In genomic region chr5:1498623-1499416, GRCh38 we compare ENCODE assay signal across 13 cellular contexts. TPM values are rescaled to one million over a fixed set of nuclear protein-coding genes. Genes with fewer than 3 reads are reported as not detected.
DNase-seq lines count a peak whose midpoint lies in the region; ATAC-seq and TF ChIP-seq lines count a peak whose summit lies in the region.
"Had no signal": no experiment of that assay in that cellular context is flagged by ENCODE, and none has a peak within 500 bp of the region (broad histone marks: within the 10 kb centered on the region; RNA-seq: fewer than 3 reads in every experiment).

No MANE protein-coding gene starts in this region.

- no peak for TF ChIP-seq CTCF in mesothelial cell of epicardium (IDR thresholded peaks at IDR 0.05; ENCODE audit: unreplicated experiment)
- TF ChIP-seq CTCF in type B pancreatic cell (conservative IDR thresholded peaks at IDR 0.05): no peak

- H3K4me1 Mint-ChIP-seq in memory B cell (peaks cover 70% of the 10 kb centered on the region), mesothelial cell of epicardium (peaks cover 5% of the 10 kb centered on the region), type B pancreatic cell (ENCODE audit: unreplicated experiment) (peaks cover 18% of the 10 kb centered on the region)
- peaks cover 22% of the 10 kb centered on the region for H3K4me1 Mint-ChIP-seq in activated CD4-positive, alpha-beta T cell treated with anti-CD3 and anti-CD28 coated beads, Interleukin-2, amount 10 ng/mL, durations not matched to agents 24 days and 14 days

- peak overlapping the region; percentile 6 for H3K4me3 Mint-ChIP-seq in memory B cell
- H3K4me3 Mint-ChIP-seq in mesothelial cell of epicardium: no peak overlapping the region
- H3K4me3 Mint-ChIP-seq in activated CD4-positive, alpha-beta T cell treated with anti-CD3 and anti-CD28 coated beads, Interleukin-2, amount 10 ng/mL, durations not matched to agents 24 days and 14 days: no peak overlapping the region
- H3K4me3 Mint-ChIP-seq in type B pancreatic cell: no peak overlapping the region
- H3K4me3 Mint-ChIP-seq: activated CD8-positive, alpha-beta T cell treated with anti-CD3 and anti-CD28 coated beads for 36 hours; neural crest cell had no signal

- H3K36me3 Mint-ChIP-seq in memory B cell: peaks cover 4% of the 10 kb centered on the region
- peaks cover 2% of the 10 kb centered on the region for H3K36me3 Mint-ChIP-seq in mesothelial cell of epicardium
- peaks cover 24% of the 10 kb centered on the region for H3K36me3 Mint-ChIP-seq in activated CD4-positive, alpha-beta T cell treated with anti-CD3 and anti-CD28 coated beads, Interleukin-2, amount 10 ng/mL, durations not matched to agents 24 days and 14 days (ENCODE audit: low read depth)
- H3K36me3 Mint-ChIP-seq in type B pancreatic cell: peaks cover 8% of the 10 kb centered on the region

- intact Hi-C loops in activated CD4-positive, alpha-beta T cell treated with anti-CD3 and anti-CD28 coated beads, Interleukin-2, amount 10 ng/mL, durations not matched to agents 24 days and 14 days (cut with micrococcal nuclease): no loop called here

- H3K27ac Mint-ChIP-seq in memory B cell: peak overlapping the region; percentile 99
- no peak overlapping the region for H3K27ac Mint-ChIP-seq in mesothelial cell of epicardium
- H3K27ac Mint-ChIP-seq in activated CD4-positive, alpha-beta T cell treated with anti-CD3 and anti-CD28 coated beads, Interleukin-2, amount 10 ng/mL, durations not matched to agents 24 days and 14 days: no peak overlapping the region
- no peak overlapping the region for H3K27ac Mint-ChIP-seq in type B pancreatic cell
- H3K27ac Mint-ChIP-seq: activated CD8-positive, alpha-beta T cell treated with anti-CD3 and anti-CD28 coated beads for 36 hours had no signal

- H3K27me3 Mint-ChIP-seq in memory B cell: no peaks in the 10 kb centered on the region
- H3K27me3 Mint-ChIP-seq in mesothelial cell of epicardium (ENCODE audit: low read depth): no peaks in the 10 kb centered on the region
- H3K27me3 Mint-ChIP-seq in activated CD4-positive, alpha-beta T cell treated with anti-CD3 and anti-CD28 coated beads, Interleukin-2, amount 10 ng/mL, durations not matched to agents 24 days and 14 days: no peaks in the 10 kb centered on the region
- H3K27me3 Mint-ChIP-seq in type B pancreatic cell: no peaks in the 10 kb centered on the region
- H3K27me3 Mint-ChIP-seq: activated CD8-positive, alpha-beta T cell treated with anti-CD3 and anti-CD28 coated beads for 36 hours had no signal

- no peak for DNase-seq in memory B cell (ENCODE audit: low spot score in 2 of 2)
- no peak for DNase-seq in mesothelial cell of epicardium (ENCODE audit: low spot score in 2 of 2, unreplicated experiment in 2 of 2)
- DNase-seq in activated CD4-positive, alpha-beta T cell treated with anti-CD3 and anti-CD28 coated beads, Interleukin-2, amount 10 ng/mL, durations not matched to agents 24 days and 14 days: no peak
- DNase-seq in type B pancreatic cell (ENCODE audit: extremely low spot score, unreplicated experiment): no peak
- no peak for DNase-seq in effector CD8-positive, alpha-beta T cell (lab: John Stamatoyannopoulos, UW)
- DNase-seq: activated CD8-positive, alpha-beta T cell treated with anti-CD3 and anti-CD28 coated beads for 36 hours; EL; glutamatergic neuron had no signal

- ATAC-seq in GM18861 (IDR thresholded peaks at IDR 0.05; ENCODE audit: unreplicated experiment): peak; percentile 39
- peak; percentile 31 for ATAC-seq in GM21619 (IDR thresholded peaks at IDR 0.05; ENCODE audit: unreplicated experiment)
- peak; percentile 46 for ATAC-seq in HG03354 (IDR thresholded peaks at IDR 0.05; ENCODE audit: poor library complexity, severe bottlenecking, unreplicated experiment)
- ATAC-seq in memory B cell (ENCODE audit: low read depth): peak; percentile 13
- ATAC-seq: activated CD8-positive, alpha-beta T cell treated with anti-CD3 and anti-CD28 coated beads for 36 hours had no signal

- H3K9me3 Mint-ChIP-seq in memory B cell (no peaks in the 10 kb centered on the region), mesothelial cell of epicardium (no peaks in the 10 kb centered on the region), type B pancreatic cell (no peaks in the 10 kb centered on the region)
- H3K9me3 Mint-ChIP-seq in activated CD4-positive, alpha-beta T cell treated with anti-CD3 and anti-CD28 coated beads, Interleukin-2, amount 10 ng/mL, durations not matched to agents 24 days and 14 days: no peaks in the 10 kb centered on the region
- H3K9me3 Mint-ChIP-seq: activated CD8-positive, alpha-beta T cell treated with anti-CD3 and anti-CD28 coated beads for 36 hours; neural crest cell had no signal

RNA-seq across cellular contexts. Expression of gene LPCAT1, which starts 24.9 kb away (rescaled TPM):
- total RNA-seq in mesothelial cell of epicardium (73.9 to 76.8 TPM (median 74.8 TPM) in 3 replicates), type B pancreatic cell (ENCODE audit: low replicate concordance) (91.6 and 97.1 TPM in 2 replicates)
- 93.2 and 95.6 TPM in 2 replicates for total RNA-seq in activated CD4-positive, alpha-beta T cell treated with anti-CD3 and anti-CD28 coated beads, Interleukin-2, amount 10 ng/mL, durations not matched to agents 24 days and 14 days

RNA-seq across cellular contexts. Expression of gene SLC6A3, which starts 53.6 kb away (rescaled TPM):
- total RNA-seq in mesothelial cell of epicardium (0.04 to 0.07 TPM in 2 of 3 replicates, not detected in the other), type B pancreatic cell (ENCODE audit: low replicate concordance) (0.19 TPM in 2 replicates)
- not detected in 2 replicates for total RNA-seq in activated CD4-positive, alpha-beta T cell treated with anti-CD3 and anti-CD28 coated beads, Interleukin-2, amount 10 ng/mL, durations not matched to agents 24 days and 14 days
- total RNA-seq: activated CD8-positive, alpha-beta T cell treated with anti-CD3 and anti-CD28 coated beads for 36 hours; OCI-LY7 had no signal
